1 cellular context compared by ENCODE assay signal in the genomic region with DNA sequence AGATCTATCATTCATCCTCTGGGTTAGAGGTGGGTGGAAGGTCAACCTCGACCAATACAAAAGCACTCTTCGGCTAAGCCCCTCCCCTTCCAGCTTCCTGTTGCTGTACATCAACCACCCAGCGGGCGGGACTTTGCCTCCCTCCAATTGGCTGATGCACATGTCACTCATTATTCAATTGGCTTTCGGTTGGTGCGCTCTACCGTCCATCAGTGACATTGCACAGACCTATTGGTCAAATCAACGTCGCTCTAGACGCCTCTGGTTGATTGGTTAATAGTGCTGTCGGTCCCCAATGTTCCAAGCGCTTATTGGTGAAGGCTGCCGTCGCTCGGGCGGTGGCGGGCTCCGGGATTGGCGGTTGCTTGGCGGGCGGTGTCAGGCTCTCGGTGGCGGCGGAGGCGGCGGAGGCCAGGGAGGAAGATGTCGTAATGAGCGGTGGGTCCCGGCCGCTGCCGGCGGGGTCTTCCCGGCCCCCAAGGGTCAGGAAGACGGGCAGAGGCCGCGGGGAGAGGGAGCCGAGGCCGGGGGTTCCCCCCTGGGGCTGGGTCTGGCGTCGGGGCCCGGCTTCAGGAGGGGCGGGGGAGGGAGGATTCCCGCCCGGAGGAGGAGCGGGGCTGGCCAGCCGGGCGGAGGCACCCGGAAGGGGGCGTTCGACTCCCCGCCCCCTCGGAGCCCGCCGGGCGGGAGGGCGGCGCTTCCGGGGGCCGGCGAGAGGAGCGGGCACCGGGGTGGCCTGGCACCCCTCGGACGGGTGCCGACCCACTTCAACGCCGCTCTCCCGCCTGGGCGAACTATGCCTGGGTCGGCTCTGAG.
TF ChIP-seq lines count a peak whose summit lies in the region.

A gene (plus strand): TSS at position 381 of the 816 bp plus-strand sequence. CDS start 51 bp downstream, at position 432.

TF ChIP-seq in GM12878, 131 proteins besides CTCF, POLR2A, EP300 and RAD21 (continued from another document and continues in another):
- TF ChIP-seq, protein P1, sequence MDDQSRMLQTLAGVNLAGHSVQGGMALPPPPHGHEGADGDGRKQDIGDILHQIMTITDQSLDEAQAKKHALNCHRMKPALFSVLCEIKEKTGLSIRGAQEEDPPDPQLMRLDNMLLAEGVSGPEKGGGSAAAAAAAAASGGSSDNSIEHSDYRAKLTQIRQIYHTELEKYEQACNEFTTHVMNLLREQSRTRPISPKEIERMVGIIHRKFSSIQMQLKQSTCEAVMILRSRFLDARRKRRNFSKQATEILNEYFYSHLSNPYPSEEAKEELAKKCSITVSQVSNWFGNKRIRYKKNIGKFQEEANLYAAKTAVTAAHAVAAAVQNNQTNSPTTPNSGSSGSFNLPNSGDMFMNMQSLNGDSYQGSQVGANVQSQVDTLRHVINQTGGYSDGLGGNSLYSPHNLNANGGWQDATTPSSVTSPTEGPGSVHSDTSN (IDR thresholded peaks at IDR 0.05; ENCODE audit: insufficient replicate concordance, low read depth, low read length) = peak; percentile 98
- no peak; the same call in 1 of the 2 replicates for TF ChIP-seq YY1 (IDR thresholded peaks at IDR 0.05; ENCODE audit: low read depth, low read length)
- TF ChIP-seq PML (IDR thresholded peaks at IDR 0.05; ENCODE audit: low read length) = no peak
- TF ChIP-seq BMI1 (IDR thresholded peaks at IDR 0.05; ENCODE audit: borderline replicate concordance) = no peak
- no peak for TF ChIP-seq SIX5 (IDR thresholded peaks at IDR 0.05; ENCODE audit: low read depth, low read length, severe bottlenecking)
- TF ChIP-seq ESRRA (IDR thresholded peaks at IDR 0.05; ENCODE audit: low read length) = no peak
- no peak for TF ChIP-seq ZSCAN29 (IDR thresholded peaks at IDR 0.05)
- TF ChIP-seq TCF3 (IDR thresholded peaks at IDR 0.05; ENCODE audit: borderline replicate concordance, insufficient read depth, low read depth, low read length) = 0 out of 2 replicates have a peak, but pooled peaks have one; percentile 5
- TF ChIP-seq, protein P2, sequence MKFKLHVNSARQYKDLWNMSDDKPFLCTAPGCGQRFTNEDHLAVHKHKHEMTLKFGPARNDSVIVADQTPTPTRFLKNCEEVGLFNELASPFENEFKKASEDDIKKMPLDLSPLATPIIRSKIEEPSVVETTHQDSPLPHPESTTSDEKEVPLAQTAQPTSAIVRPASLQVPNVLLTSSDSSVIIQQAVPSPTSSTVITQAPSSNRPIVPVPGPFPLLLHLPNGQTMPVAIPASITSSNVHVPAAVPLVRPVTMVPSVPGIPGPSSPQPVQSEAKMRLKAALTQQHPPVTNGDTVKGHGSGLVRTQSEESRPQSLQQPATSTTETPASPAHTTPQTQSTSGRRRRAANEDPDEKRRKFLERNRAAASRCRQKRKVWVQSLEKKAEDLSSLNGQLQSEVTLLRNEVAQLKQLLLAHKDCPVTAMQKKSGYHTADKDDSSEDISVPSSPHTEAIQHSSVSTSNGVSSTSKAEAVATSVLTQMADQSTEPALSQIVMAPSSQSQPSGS (IDR thresholded peaks at IDR 0.05; ENCODE audit: low read length) = no peak; the same call in 1 of the 2 replicates
- peak; percentile 39; the same call in 1 of the 2 replicates for TF ChIP-seq POLR2AphosphoS2 (IDR thresholded peaks at IDR 0.05; ENCODE audit: low read depth, low read length)
- TF ChIP-seq MYB (IDR thresholded peaks at IDR 0.05; ENCODE audit: borderline replicate concordance, low read depth, low read length) = no peak
- TF ChIP-seq POU2F2 (IDR thresholded peaks at IDR 0.05; ENCODE audit: borderline replicate concordance, low read depth, low read length) = 0 out of 3 replicates have a peak, but pooled peaks have one; percentile 62
- no peak for TF ChIP-seq ETV6 (conservative IDR thresholded peaks at IDR 0.05 in 1 of 2, IDR thresholded peaks at IDR 0.05 in 1 of 2; ENCODE audit: borderline replicate concordance in 1 of 2, low read depth in 1 of 2)
- peak; percentile 99 for TF ChIP-seq CHD2 (IDR thresholded peaks at IDR 0.05; ENCODE audit: borderline replicate concordance, low read depth, low read length)
- no peak for TF ChIP-seq SUPT20H (IDR thresholded peaks at IDR 0.05; ENCODE audit: borderline replicate concordance, control insufficient read depth, low read depth, low read length)
- TF ChIP-seq, protein P3, sequence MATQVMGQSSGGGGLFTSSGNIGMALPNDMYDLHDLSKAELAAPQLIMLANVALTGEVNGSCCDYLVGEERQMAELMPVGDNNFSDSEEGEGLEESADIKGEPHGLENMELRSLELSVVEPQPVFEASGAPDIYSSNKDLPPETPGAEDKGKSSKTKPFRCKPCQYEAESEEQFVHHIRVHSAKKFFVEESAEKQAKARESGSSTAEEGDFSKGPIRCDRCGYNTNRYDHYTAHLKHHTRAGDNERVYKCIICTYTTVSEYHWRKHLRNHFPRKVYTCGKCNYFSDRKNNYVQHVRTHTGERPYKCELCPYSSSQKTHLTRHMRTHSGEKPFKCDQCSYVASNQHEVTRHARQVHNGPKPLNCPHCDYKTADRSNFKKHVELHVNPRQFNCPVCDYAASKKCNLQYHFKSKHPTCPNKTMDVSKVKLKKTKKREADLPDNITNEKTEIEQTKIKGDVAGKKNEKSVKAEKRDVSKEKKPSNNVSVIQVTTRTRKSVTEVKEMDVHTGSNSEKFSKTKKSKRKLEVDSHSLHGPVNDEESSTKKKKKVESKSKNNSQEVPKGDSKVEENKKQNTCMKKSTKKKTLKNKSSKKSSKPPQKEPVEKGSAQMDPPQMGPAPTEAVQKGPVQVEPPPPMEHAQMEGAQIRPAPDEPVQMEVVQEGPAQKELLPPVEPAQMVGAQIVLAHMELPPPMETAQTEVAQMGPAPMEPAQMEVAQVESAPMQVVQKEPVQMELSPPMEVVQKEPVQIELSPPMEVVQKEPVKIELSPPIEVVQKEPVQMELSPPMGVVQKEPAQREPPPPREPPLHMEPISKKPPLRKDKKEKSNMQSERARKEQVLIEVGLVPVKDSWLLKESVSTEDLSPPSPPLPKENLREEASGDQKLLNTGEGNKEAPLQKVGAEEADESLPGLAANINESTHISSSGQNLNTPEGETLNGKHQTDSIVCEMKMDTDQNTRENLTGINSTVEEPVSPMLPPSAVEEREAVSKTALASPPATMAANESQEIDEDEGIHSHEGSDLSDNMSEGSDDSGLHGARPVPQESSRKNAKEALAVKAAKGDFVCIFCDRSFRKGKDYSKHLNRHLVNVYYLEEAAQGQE (IDR thresholded peaks at IDR 0.05; ENCODE audit: low read depth, low read length) = no peak
- peak; percentile 70; the same call in 1 of the 2 replicates for TF ChIP-seq MXI1 (IDR thresholded peaks at IDR 0.05; ENCODE audit: low read depth, low read length)
- TF ChIP-seq JUND (IDR thresholded peaks at IDR 0.05; ENCODE audit: low read depth, low read length) = no peak
- no peak; the same call in 1 of the 2 replicates for TF ChIP-seq NRF1 (conservative IDR thresholded peaks at IDR 0.05; ENCODE audit: low read depth, low read length)
- no peak for TF ChIP-seq RCOR1 (conservative IDR thresholded peaks at IDR 0.05; ENCODE audit: low read depth, low read length)
- peak; percentile 63 for TF ChIP-seq RUNX3 (IDR thresholded peaks at IDR 0.05; ENCODE audit: low read length)
- TF ChIP-seq KDM1A (IDR thresholded peaks at IDR 0.05; ENCODE audit: borderline replicate concordance) = no peak
- no peak for TF ChIP-seq BCL11A (IDR thresholded peaks at IDR 0.05; ENCODE audit: low read depth, low read length)
- TF ChIP-seq, protein P4, sequence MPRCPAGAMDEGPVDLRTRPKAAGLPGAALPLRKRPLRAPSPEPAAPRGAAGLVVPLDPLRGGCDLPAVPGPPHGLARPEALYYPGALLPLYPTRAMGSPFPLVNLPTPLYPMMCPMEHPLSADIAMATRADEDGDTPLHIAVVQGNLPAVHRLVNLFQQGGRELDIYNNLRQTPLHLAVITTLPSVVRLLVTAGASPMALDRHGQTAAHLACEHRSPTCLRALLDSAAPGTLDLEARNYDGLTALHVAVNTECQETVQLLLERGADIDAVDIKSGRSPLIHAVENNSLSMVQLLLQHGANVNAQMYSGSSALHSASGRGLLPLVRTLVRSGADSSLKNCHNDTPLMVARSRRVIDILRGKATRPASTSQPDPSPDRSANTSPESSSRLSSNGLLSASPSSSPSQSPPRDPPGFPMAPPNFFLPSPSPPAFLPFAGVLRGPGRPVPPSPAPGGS (IDR thresholded peaks at IDR 0.05; ENCODE audit: borderline replicate concordance, insufficient read depth, low read depth, low read length, poor library complexity, severe bottlenecking) = no peak
- TF ChIP-seq, protein P5, sequence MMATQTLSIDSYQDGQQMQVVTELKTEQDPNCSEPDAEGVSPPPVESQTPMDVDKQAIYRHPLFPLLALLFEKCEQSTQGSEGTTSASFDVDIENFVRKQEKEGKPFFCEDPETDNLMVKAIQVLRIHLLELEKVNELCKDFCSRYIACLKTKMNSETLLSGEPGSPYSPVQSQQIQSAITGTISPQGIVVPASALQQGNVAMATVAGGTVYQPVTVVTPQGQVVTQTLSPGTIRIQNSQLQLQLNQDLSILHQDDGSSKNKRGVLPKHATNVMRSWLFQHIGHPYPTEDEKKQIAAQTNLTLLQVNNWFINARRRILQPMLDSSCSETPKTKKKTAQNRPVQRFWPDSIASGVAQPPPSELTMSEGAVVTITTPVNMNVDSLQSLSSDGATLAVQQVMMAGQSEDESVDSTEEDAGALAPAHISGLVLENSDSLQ (IDR thresholded peaks at IDR 0.05) = peak; percentile 100
- TF ChIP-seq, protein P6, sequence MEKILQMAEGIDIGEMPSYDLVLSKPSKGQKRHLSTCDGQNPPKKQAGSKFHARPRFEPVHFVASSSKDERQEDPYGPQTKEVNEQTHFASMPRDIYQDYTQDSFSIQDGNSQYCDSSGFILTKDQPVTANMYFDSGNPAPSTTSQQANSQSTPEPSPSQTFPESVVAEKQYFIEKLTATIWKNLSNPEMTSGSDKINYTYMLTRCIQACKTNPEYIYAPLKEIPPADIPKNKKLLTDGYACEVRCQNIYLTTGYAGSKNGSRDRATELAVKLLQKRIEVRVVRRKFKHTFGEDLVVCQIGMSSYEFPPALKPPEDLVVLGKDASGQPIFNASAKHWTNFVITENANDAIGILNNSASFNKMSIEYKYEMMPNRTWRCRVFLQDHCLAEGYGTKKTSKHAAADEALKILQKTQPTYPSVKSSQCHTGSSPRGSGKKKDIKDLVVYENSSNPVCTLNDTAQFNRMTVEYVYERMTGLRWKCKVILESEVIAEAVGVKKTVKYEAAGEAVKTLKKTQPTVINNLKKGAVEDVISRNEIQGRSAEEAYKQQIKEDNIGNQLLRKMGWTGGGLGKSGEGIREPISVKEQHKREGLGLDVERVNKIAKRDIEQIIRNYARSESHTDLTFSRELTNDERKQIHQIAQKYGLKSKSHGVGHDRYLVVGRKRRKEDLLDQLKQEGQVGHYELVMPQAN (conservative IDR thresholded peaks at IDR 0.05) = peak; percentile 83; the same call in 1 of the 2 replicates
- TF ChIP-seq RB1 (IDR thresholded peaks at IDR 0.05; ENCODE audit: borderline replicate concordance) = peak; percentile 86; the same call in 1 of the 2 replicates
- no peak for TF ChIP-seq KAT2A (conservative IDR thresholded peaks at IDR 0.05; ENCODE audit: control insufficient read depth, low read depth, low read length)
- no peak for TF ChIP-seq YBX1 (IDR thresholded peaks at IDR 0.05)
- peak; percentile 79 for TF ChIP-seq POLR2AphosphoS5 (IDR thresholded peaks at IDR 0.05; ENCODE audit: low read length)
- no peak for TF ChIP-seq ZNF217 (IDR thresholded peaks at IDR 0.05)
- peak; percentile 100 for TF ChIP-seq DPF2 (IDR thresholded peaks at IDR 0.05)
- TF ChIP-seq CHD1 (IDR thresholded peaks at IDR 0.05; ENCODE audit: low read depth, low read length) = no peak
- no peak for TF ChIP-seq ZNF24 (IDR thresholded peaks at IDR 0.05)
- TF ChIP-seq, protein P7, sequence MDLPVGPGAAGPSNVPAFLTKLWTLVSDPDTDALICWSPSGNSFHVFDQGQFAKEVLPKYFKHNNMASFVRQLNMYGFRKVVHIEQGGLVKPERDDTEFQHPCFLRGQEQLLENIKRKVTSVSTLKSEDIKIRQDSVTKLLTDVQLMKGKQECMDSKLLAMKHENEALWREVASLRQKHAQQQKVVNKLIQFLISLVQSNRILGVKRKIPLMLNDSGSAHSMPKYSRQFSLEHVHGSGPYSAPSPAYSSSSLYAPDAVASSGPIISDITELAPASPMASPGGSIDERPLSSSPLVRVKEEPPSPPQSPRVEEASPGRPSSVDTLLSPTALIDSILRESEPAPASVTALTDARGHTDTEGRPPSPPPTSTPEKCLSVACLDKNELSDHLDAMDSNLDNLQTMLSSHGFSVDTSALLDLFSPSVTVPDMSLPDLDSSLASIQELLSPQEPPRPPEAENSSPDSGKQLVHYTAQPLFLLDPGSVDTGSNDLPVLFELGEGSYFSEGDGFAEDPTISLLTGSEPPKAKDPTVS (IDR thresholded peaks at IDR 0.05; ENCODE audit: low read depth, low read length) = peak; percentile 77; the same call in 1 of the 2 replicates
- no peak for TF ChIP-seq STAT3 (IDR thresholded peaks at IDR 0.05; ENCODE audit: low read depth, low read length)
- TF ChIP-seq, protein P8, sequence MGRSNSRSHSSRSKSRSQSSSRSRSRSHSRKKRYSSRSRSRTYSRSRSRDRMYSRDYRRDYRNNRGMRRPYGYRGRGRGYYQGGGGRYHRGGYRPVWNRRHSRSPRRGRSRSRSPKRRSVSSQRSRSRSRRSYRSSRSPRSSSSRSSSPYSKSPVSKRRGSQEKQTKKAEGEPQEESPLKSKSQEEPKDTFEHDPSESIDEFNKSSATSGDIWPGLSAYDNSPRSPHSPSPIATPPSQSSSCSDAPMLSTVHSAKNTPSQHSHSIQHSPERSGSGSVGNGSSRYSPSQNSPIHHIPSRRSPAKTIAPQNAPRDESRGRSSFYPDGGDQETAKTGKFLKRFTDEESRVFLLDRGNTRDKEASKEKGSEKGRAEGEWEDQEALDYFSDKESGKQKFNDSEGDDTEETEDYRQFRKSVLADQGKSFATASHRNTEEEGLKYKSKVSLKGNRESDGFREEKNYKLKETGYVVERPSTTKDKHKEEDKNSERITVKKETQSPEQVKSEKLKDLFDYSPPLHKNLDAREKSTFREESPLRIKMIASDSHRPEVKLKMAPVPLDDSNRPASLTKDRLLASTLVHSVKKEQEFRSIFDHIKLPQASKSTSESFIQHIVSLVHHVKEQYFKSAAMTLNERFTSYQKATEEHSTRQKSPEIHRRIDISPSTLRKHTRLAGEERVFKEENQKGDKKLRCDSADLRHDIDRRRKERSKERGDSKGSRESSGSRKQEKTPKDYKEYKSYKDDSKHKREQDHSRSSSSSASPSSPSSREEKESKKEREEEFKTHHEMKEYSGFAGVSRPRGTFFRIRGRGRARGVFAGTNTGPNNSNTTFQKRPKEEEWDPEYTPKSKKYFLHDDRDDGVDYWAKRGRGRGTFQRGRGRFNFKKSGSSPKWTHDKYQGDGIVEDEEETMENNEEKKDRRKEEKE (IDR thresholded peaks at IDR 0.05) = no peak
- TF ChIP-seq RBBP5 (conservative IDR thresholded peaks at IDR 0.05) = no peak
- TF ChIP-seq EZH2 (IDR thresholded peaks at IDR 0.05; ENCODE audit: borderline replicate concordance, control insufficient read depth, low read depth, low read length) = no peak
- no peak for TF ChIP-seq NFIC (IDR thresholded peaks at IDR 0.05; ENCODE audit: low read depth, low read length)
- TF ChIP-seq IRF4 (IDR thresholded peaks at IDR 0.05; ENCODE audit: low read depth, low read length) = no peak
- TF ChIP-seq RELA (IDR thresholded peaks at IDR 0.05; ENCODE audit: borderline replicate concordance, partially characterized antibody) = no peak
- TF ChIP-seq, protein P9, sequence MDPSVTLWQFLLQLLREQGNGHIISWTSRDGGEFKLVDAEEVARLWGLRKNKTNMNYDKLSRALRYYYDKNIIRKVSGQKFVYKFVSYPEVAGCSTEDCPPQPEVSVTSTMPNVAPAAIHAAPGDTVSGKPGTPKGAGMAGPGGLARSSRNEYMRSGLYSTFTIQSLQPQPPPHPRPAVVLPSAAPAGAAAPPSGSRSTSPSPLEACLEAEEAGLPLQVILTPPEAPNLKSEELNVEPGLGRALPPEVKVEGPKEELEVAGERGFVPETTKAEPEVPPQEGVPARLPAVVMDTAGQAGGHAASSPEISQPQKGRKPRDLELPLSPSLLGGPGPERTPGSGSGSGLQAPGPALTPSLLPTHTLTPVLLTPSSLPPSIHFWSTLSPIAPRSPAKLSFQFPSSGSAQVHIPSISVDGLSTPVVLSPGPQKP (IDR thresholded peaks at IDR 0.05; ENCODE audit: low read depth, low read length) = peak; percentile 68
